Comparison of ENCODE assay signal across 31 cellular contexts in the genomic region with DNA sequence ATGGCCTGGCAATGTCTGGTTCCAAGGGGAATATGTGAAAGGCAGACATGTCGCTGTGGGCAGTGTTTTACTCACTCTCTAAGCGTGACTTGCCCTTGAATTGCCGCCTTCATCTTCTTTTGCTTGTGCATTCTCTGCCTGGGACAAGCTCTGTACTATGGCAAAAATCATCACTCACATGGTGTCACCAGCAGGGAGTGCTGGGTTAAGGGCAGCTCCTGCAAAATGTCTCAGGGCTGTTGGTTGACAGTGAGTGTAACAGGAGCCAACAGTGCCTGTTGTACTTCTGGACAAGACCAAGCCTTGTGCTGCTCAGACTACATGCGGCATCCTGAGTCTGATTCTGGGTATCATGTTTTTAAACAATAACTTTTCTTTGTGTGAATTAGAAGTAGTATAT. TPM values are rescaled to one million over a fixed set of nuclear protein-coding genes. Genes with fewer than 3 reads are reported as not detected.
"Had no signal": no experiment of that assay in that cellular context is flagged by ENCODE, and none has a peak within 500 bp of the region (broad histone marks: within the 10 kb centered on the region; RNA-seq: fewer than 3 reads in every experiment).

No MANE protein-coding gene starts in this region.

- DNase-seq: activated CD4-positive, alpha-beta memory T cell treated with anti-CD3 and anti-CD28 coated beads, Interleukin-2, amount 10 ng/mL, durations not matched to agents 7 days and 5 days; activated CD4-positive, alpha-beta T cell treated with anti-CD3 and anti-CD28 coated beads for 1 hour; activated CD4-positive, alpha-beta T cell treated with anti-CD3 and anti-CD28 coated beads for 48 hours; activated CD4-positive, CD25-positive, alpha-beta regulatory T cell; activated CD8-positive, alpha-beta memory T cell treated with anti-CD3 and anti-CD28 coated beads for 24 hours; activated CD8-positive, alpha-beta memory T cell treated with anti-CD3 and anti-CD28 coated beads, Interleukin-2, amount 10 ng/mL, durations not matched to agents 7 days and 5 days; activated CD8-positive, alpha-beta memory T cell treated with anti-CD3 and anti-CD28 coated beads, Interleukin-2, amount 50 U/mL, for 48 hours; activated effector memory CD4-positive, alpha-beta T cell treated with Interleukin-2 at 50 U/mL for 16 hours; activated naive CD4-positive, alpha-beta T cell treated with anti-CD3 and anti-CD28 coated beads, Interleukin-2, amount 10 ng/mL, durations not matched to agents 7 days and 5 days; activated naive CD8-positive, alpha-beta T cell treated with anti-CD3 and anti-CD28 coated beads, Interleukin-2, amount 50 U/mL, for 24 hours; activated T-cell treated with anti-CD3 and anti-CD28 coated beads, Interleukin-2, amount 50 U/mL, for 48 hours; anterior cingulate cortex; MM.1S; NCI-H1105; NCI-H1436; NCI-H1694; NCI-H1930; NCI-H2081 treated with DMSO at 0.1 percent for 48 hours; NCI-H226; NCI-H524 treated with DMSO at 0.1 percent for 48 hours; SIG-M5; T-cell; T-helper 17 cell had no signal

- ATAC-seq: activated CD8-positive, alpha-beta memory T cell treated with anti-CD3 and anti-CD28 coated beads, Interleukin-2, amount 10 ng/mL, durations not matched to agents 7 days and 5 days; activated naive CD8-positive, alpha-beta T cell treated with anti-CD3 and anti-CD28 coated beads, Interleukin-2, amount 50 U/mL, for 24 hours; Panc1; SK-N-SH treated with all-trans-retinoic acid at 6 μM for 48 hours; T-cell; T-helper 17 cell had no signal

- H3K27ac ChIP-seq: KMS-11, VCaP had no signal

RNA-seq across cellular contexts. Expression of a gene that starts 45.3 kb away (rescaled TPM):
- total RNA-seq: activated CD4-positive, alpha-beta memory T cell treated with anti-CD3 and anti-CD28 coated beads, Interleukin-2, amount 10 ng/mL, durations not matched to agents 7 days and 5 days; activated CD8-positive, alpha-beta memory T cell treated with anti-CD3 and anti-CD28 coated beads, Interleukin-2, amount 10 ng/mL, durations not matched to agents 7 days and 5 days; LHCN-M2; NCI-H460; RPMI7951; SK-MEL-5; T-cell; T-helper 17 cell had no signal
